25 cellular contexts compared by ENCODE assay signal in the genomic region with DNA sequence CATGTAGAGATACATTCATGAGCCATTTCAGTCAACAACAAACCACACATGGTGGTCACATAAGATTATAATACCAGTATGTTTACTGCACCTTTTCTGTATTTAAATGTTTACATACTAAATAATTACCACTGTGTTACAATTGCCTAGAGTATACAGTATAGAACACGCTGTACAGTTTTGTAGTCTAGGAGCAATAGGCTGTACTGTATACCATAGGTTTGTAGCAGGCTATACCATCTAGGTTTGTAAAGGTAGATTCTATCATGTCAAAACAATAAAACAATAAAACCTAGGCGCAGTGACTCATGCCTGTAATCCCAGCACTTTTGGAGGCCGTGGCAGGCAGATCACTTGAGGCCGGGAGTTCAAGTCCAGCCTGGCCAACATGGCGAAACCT.
A peak's percentile ranks its signal among the peaks of the same experiment; 100 is the strongest.
DNase-seq lines count a peak whose midpoint lies in the region; TF ChIP-seq lines count a peak whose summit lies in the region.
"Had no signal": no experiment of that assay in that cellular context is flagged by ENCODE, and none has a peak within 500 bp of the region (broad histone marks: within the 10 kb centered on the region; RNA-seq: fewer than 3 reads in every experiment).

No MANE protein-coding gene starts in this region.

- peak; percentile 90 for DNase-seq in LNCaP clone FGC (ENCODE audit: low read depth)
- no peak for DNase-seq in GM10266 (ENCODE audit: extremely low spot score)
- DNase-seq: 8988T; ACHN; AML-193; BE2C; C1 segment of cervical spinal cord; Caco-2; Calu3; CD4-positive, alpha-beta memory T cell; CD4-positive, alpha-beta T cell; CD4-positive, CD25-positive, alpha-beta regulatory T cell; CD8-positive, alpha-beta memory T cell; CD8-positive, alpha-beta T cell; COR-L47; DMS 273 treated with DMSO at 0.1 percent for 48 hours; DMS153; DMS53; DMS79; DMS79 treated with DMSO at 0.1 percent for 48 hours; DND-41; EL had no signal

- TF ChIP-seq CTCF in LNCaP clone FGC (IDR thresholded peaks at IDR 0.05; ENCODE audit: control insufficient read depth, extremely low read depth, insufficient read depth) (no peak), GM10266 (IDR thresholded peaks at IDR 0.05; ENCODE audit: control insufficient read depth, insufficient read depth, low read depth, missing control alignments) (no peak)

- H3K4me3 ChIP-seq in LNCaP clone FGC (ENCODE audit: low read depth, low read length), result no peak overlapping the region
- H3K4me3 ChIP-seq: A549; BLaER1; BLaER1 treated with 17β-estradiol and CSF1 and Interleukin-3, amounts not matched to agents 10 nM and 100 nM had no signal
